Comparison of ENCODE assay signal across 20 cellular contexts in the genomic region with DNA sequence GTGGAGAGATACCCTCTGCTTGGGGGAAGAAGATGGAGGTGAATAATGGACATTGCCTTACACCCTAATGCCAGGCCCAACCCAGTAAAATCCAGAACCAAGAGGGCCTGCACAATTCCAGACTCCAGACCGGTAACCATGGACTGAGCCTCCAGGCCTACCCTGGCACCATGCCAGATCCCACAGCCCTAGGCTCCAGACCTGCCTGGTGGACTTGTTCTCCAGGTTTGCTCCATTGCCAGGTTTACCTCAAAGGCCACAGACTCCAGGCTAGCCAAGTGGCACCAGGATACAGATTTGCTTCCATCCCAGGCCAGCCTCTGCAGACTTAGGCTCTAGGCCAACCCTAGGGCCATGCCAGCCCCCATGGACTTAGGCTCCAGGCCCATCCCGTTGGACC.
"Had no signal": no experiment of that assay in that cellular context is flagged by ENCODE, and none has a peak within 500 bp of the region (broad histone marks: within the 10 kb centered on the region; RNA-seq: fewer than 3 reads in every experiment).

No MANE protein-coding gene starts in this region.

- H3K27me3 ChIP-seq: heart left ventricle, upper lobe of left lung had no signal

- DNase-seq: activated B cell treated with CpG ODN at 0.5 μM for 24 hours; activated CD4-positive, alpha-beta memory T cell treated with anti-CD3 and anti-CD28 coated beads, Interleukin-2, amount 10 ng/mL, durations not matched to agents 7 days and 5 days; activated CD4-positive, alpha-beta T cell treated with anti-CD3 and anti-CD28 coated beads for 48 hours; activated effector memory CD4-positive, alpha-beta T cell treated with anti-CD3 and anti-CD28 coated beads, Interleukin-2, amount 50 U/mL, for 16 hours; activated naive CD4-positive, alpha-beta T cell treated with anti-CD3 and anti-CD28 coated beads, Interleukin-2, amount 10 ng/mL, durations not matched to agents 7 days and 5 days; amygdala; cortex of kidney; heart left ventricle; islet precursor cell; left cardiac atrium; mesendoderm; mucosa of descending colon; nephron progenitor cell; nucleus accumbens; right cardiac atrium; stimulated activated CD4-positive, alpha-beta T cell treated with anti-CD3 and anti-CD28 coated beads, Interleukin-4, amount 100 ng/mL, for 24 hours; stimulated activated naive CD4-positive, alpha-beta T cell treated with Interleukin-2 at 50 U/mL for 16 hours; upper lobe of left lung had no signal

- ATAC-seq: heart left ventricle, left cardiac atrium, mucosa of descending colon had no signal

- H3K4me3 ChIP-seq: heart left ventricle, mucosa of descending colon, upper lobe of left lung had no signal

- H3K4me1 ChIP-seq: heart left ventricle, parathyroid adenoma, upper lobe of left lung had no signal

- H3K36me3 ChIP-seq: heart left ventricle, upper lobe of left lung had no signal

- H3K27ac ChIP-seq: epithelial cell of prostate, heart left ventricle, parathyroid adenoma, upper lobe of left lung had no signal

- H2AFZ ChIP-seq: parathyroid adenoma had no signal

- H3K9me3 ChIP-seq: heart left ventricle, mucosa of descending colon, upper lobe of left lung had no signal

- H3K9ac ChIP-seq: parathyroid adenoma had no signal
